Comparison of ENCODE assay signal across 25 cellular contexts in genomic region chr16:75854117-75854516, GRCh38.
DNase-seq lines count a peak whose midpoint lies in the region; ATAC-seq, FAIRE-seq and TF ChIP-seq lines count a peak whose summit lies in the region.
"Had no signal": no experiment of that assay in that cellular context is flagged by ENCODE, and none has a peak within 500 bp of the region (broad histone marks: within the 10 kb centered on the region; RNA-seq: fewer than 3 reads in every experiment).

No MANE protein-coding gene starts in this region.

- no peaks in the 10 kb centered on the region for H3K36me3 ChIP-seq in pancreas
- no peaks in the 10 kb centered on the region for H3K36me3 ChIP-seq in breast epithelium
- H3K36me3 ChIP-seq: BLaER1 treated with 17β-estradiol and CSF1 and Interleukin-3, amounts not matched to agents 10 nM and 100 nM; MG63 had no signal

- no peaks in the 10 kb centered on the region for H3K4me1 ChIP-seq in pancreas
- no peaks in the 10 kb centered on the region for H3K4me1 ChIP-seq in breast epithelium
- H3K4me1 ChIP-seq: A549 had no signal

- H3K9me3 ChIP-seq in pancreas (no peaks in the 10 kb centered on the region), breast epithelium (no peaks in the 10 kb centered on the region)
- H3K9me3 ChIP-seq: A549; BLaER1 treated with 17β-estradiol and CSF1 and Interleukin-3, amounts not matched to agents 10 nM and 100 nM; MG63 had no signal

- intact Hi-C loops in pancreas (cut with DNase I), result no loop called here
- intact Hi-C loops in breast epithelium (cut with DNase I; ENCODE audit: low total_unique reads), result loop anchor here (5.0 kb wide), 1 partner anchor 1048 kb away; no protein-coding TSS in a partner anchor

- no peak overlapping the region for H3K4me3 ChIP-seq in pancreas
- no peak overlapping the region for H3K4me3 ChIP-seq in breast epithelium
- H3K4me3 ChIP-seq: A549; BLaER1 treated with 17β-estradiol and CSF1 and Interleukin-3, amounts not matched to agents 10 nM and 100 nM; GM12878; MG63 had no signal

- H3K27ac ChIP-seq in pancreas, result no peak overlapping the region
- no peak overlapping the region for H3K27ac ChIP-seq in breast epithelium
- H3K27ac ChIP-seq: A549; BLaER1 treated with 17β-estradiol and CSF1 and Interleukin-3, amounts not matched to agents 10 nM and 100 nM; RWPE1 had no signal

- DNase-seq in HuH-7.5 (ENCODE audit: low spot score) (peak; percentile 31), OCI-M1 (lab: John Stamatoyannopoulos, UW) (peak; percentile 59), left lobe of liver (ENCODE audit: low spot score) (no peak), pancreas (no peak), breast epithelium (ENCODE audit: low spot score in 2 of 2) (no peak), DMS 273 treated with DMSO at 0.1 percent for 48 hours (lab: John Stamatoyannopoulos, UW) (no peak)
- DNase-seq in activated T-cell treated with anti-CD3 and anti-CD28 coated beads, Interleukin-2, amount 50 U/mL, for 1 hour, result no peak
- DNase-seq: AML-193; CD4-positive, alpha-beta T cell; HCEC 1CT; KBM-7; MG63; NCI-H2029 treated with DMSO at 0.1 percent for 48 hours; NCI-H446 treated with DMSO at 0.1 percent for 48 hours; NCI-H69; SHP77 treated with DMSO at 0.1 percent for 48 hours; SW 1271 had no signal

- H3K27me3 ChIP-seq in pancreas, result peaks cover 0 to 6% (median 0%) of the 10 kb centered on the region in 4 donors
- no peaks in the 10 kb centered on the region for H3K27me3 ChIP-seq in breast epithelium
- H3K27me3 ChIP-seq: BLaER1 treated with 17β-estradiol and CSF1 and Interleukin-3, amounts not matched to agents 10 nM and 100 nM; MG63 had no signal

- no peak for FAIRE-seq in pancreas (lab: Jason Lieb, UNC)
- FAIRE-seq: A549, G401.6, GM12878, H1 had no signal

- ATAC-seq in left lobe of liver (peak; percentile 26), pancreas (peak in 3 of 4 donors; percentile 13 to 39 (median 36)), GM19324 (IDR thresholded peaks at IDR 0.05; ENCODE audit: low FRiP score, unreplicated experiment) (no peak)
- ATAC-seq: A549, GM12878, Panc1 had no signal

- TF ChIP-seq CTCF in pancreas (IDR thresholded peaks at IDR 0.05), result no peak
- no peak for TF ChIP-seq CTCF in breast epithelium (IDR thresholded peaks at IDR 0.05)

- 12 to 14% methylated on average over 4 of the region's 4 CpGs for WGBS in pancreas, 2 donors

- TF ChIP-seq POLR2A in breast epithelium (IDR thresholded peaks at IDR 0.05), result no peak

Comparison
In these comparisons a context has a peak if more than half of its experiments do, and no peak if none do; other contexts are left out.
1. DNase-seq: peak in HuH-7.5 (single experiment) and OCI-M1 (single experiment); none in left lobe of liver (single experiment), pancreas (0 of 6), activated T-cell treated with anti-CD3 and anti-CD28 coated beads, Interleukin-2, amount 50 U/mL, for 1 hour (single experiment), breast epithelium (0 of 2) and DMS 273 treated with DMSO at 0.1 percent for 48 hours (single experiment).